Comparison of ENCODE assay signal across 11 cellular contexts in the genomic region with DNA sequence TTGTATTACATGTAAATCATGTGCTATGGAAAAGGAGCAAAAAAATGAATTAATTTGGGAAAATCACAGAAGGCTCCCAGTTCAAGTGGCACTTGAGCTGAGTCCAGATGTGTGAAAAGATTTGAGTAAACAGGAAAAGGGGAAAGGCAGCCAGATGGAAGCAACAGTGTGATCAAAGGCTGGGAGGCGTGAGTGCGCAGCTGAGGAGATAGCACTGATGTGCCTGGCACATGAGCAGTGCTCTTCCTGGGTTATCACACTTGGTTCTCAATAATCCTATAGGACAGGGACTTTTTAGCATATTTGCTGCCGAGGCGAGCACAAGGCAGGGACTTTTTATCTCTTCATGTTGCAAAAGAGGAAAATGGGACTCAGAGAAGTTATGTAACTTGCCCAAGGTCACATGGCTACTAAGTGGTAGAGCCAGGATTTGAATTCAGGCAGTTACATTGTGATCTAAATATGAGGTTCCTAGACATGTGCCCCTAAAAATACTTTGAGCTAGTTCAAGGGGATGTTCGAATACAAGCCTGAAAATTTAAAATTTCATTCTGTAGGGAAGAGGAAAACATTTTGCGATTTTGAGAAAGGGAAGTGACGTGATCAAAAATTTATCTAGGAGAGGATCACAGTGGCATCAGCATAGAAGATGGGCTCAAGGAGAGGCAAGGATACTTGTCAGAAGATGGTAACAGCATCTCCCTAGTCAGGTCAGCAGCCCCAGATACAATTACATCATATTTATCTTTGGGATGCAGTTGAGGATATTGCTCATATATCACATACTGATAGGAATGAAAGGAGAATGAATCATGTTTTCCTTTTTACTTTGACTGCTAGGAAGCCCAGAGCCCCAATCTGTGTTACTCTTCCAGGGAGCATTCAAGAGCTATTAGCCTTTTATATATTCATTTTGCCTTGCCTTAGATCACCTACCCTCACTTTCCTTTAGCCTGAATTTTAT. TPM values are rescaled to one million over a fixed set of nuclear protein-coding genes. Genes with fewer than 3 reads are reported as not detected.
A peak's percentile ranks its signal among the peaks of the same experiment; 100 is the strongest.
DNase-seq lines count a peak whose midpoint lies in the region; ATAC-seq lines count a peak whose summit lies in the region.
"Had no signal": no experiment of that assay in that cellular context is flagged by ENCODE, and none has a peak within 500 bp of the region (broad histone marks: within the 10 kb centered on the region; RNA-seq: fewer than 3 reads in every experiment).

No MANE protein-coding gene starts in this region.

- no peaks in the 10 kb centered on the region for H3K27me3 ChIP-seq in mesenchymal stem cell (ENCODE audit: control insufficient read depth in 1 of 2, insufficient read depth in 1 of 2, low read length in 2 of 2)

- peaks cover 35% of the 10 kb centered on the region for H3K4me1 ChIP-seq in mesenchymal stem cell (ENCODE audit: control insufficient read depth, insufficient read depth, low read depth, low read length)
- H3K4me1 ChIP-seq: prostate gland had no signal

- H3K27ac ChIP-seq in caudate nucleus (ENCODE audit: low read depth, low read length) (peak overlapping the region; percentile 99), mesenchymal stem cell (ENCODE audit: low read length, poor library complexity, severe bottlenecking) (peak overlapping the region; percentile 10)
- H3K27ac ChIP-seq: prostate gland had no signal

- H2BK15ac ChIP-seq in mesenchymal stem cell (ENCODE audit: low read depth, poor library complexity, severe bottlenecking): no peak overlapping the region

- H3K27me3 Mint-ChIP-seq in activated CD4-positive, alpha-beta T cell treated with anti-CD3 and anti-CD28 coated beads, Interleukin-2, amount 10 ng/mL, durations not matched to agents 24 days and 14 days: peaks cover 7% of the 10 kb centered on the region

- DNase-seq in EL (peak; percentile 68), NCI-H2029 (lab: John Stamatoyannopoulos, UW) (peak; percentile 14), caudate nucleus (lab: John Stamatoyannopoulos, UW) (peak in 7 of 61 donors; percentile 10 to 41 (median 30)), mesenchymal stem cell (peak; percentile 65), AG20443 (ENCODE audit: low spot score) (no peak)
- no peak for DNase-seq in activated CD4-positive, alpha-beta T cell treated with anti-CD3 and anti-CD28 coated beads, Interleukin-2, amount 10 ng/mL, durations not matched to agents 24 days and 14 days
- no peak for DNase-seq in stimulated activated CD4-positive, alpha-beta T cell treated with anti-CD3 and anti-CD28 coated beads, Interleukin-2, amount 100 ng/mL, for 48 hours
- DNase-seq: activated CD4-positive, alpha-beta T cell treated with anti-CD3 and anti-CD28 coated beads, Interleukin-2, amount 50 U/mL, for 1 hour had no signal

- no peak for ATAC-seq in HG02938 (IDR thresholded peaks at IDR 0.05; ENCODE audit: unreplicated experiment)
- ATAC-seq: activated naive CD4-positive, alpha-beta T cell treated with anti-CD3 and anti-CD28 coated beads, Interleukin-2, amount 50 U/mL, for 72 hours had no signal

- H4K91ac ChIP-seq in mesenchymal stem cell (ENCODE audit: low read length): no peak overlapping the region

- peak overlapping the region in 1 of 2 experiments; percentile 49 for H2BK12ac ChIP-seq in mesenchymal stem cell (ENCODE audit: low read length in 2 of 2)

- no peaks in the 10 kb centered on the region for H3K4me1 Mint-ChIP-seq in activated CD4-positive, alpha-beta T cell treated with anti-CD3 and anti-CD28 coated beads, Interleukin-2, amount 10 ng/mL, durations not matched to agents 24 days and 14 days

- no peaks in the 10 kb centered on the region for H3K36me3 Mint-ChIP-seq in activated CD4-positive, alpha-beta T cell treated with anti-CD3 and anti-CD28 coated beads, Interleukin-2, amount 10 ng/mL, durations not matched to agents 24 days and 14 days (ENCODE audit: low read depth)
- H3K36me3 Mint-ChIP-seq: activated naive CD4-positive, alpha-beta T cell treated with anti-CD3 and anti-CD28 coated beads, Interleukin-2, amount 50 U/mL, for 72 hours had no signal

- H2AFZ ChIP-seq in mesenchymal stem cell (ENCODE audit: low read depth, low read length): no peak overlapping the region

- H2BK120ac ChIP-seq in mesenchymal stem cell (ENCODE audit: low read depth, low read length): no peak overlapping the region

- 48% methylated on average over 7 of the region's 7 CpGs for WGBS in mesenchymal stem cell

- H3K18ac ChIP-seq in mesenchymal stem cell (ENCODE audit: low read depth in 1 of 2, low read length in 2 of 2): no peak overlapping the region

- no peaks in the 10 kb centered on the region for H3K9me3 ChIP-seq in mesenchymal stem cell (ENCODE audit: control insufficient read depth, low read length)
- H3K9me3 ChIP-seq: prostate gland had no signal

- H2AK5ac ChIP-seq in mesenchymal stem cell (ENCODE audit: low read length, severe bottlenecking): no peak overlapping the region

- no peaks in the 10 kb centered on the region for H3K9me3 Mint-ChIP-seq in activated CD4-positive, alpha-beta T cell treated with anti-CD3 and anti-CD28 coated beads, Interleukin-2, amount 10 ng/mL, durations not matched to agents 24 days and 14 days
- H3K9me3 Mint-ChIP-seq: activated naive CD4-positive, alpha-beta T cell treated with anti-CD3 and anti-CD28 coated beads, Interleukin-2, amount 50 U/mL, for 72 hours had no signal

- no peak overlapping the region for H3K4me3 Mint-ChIP-seq in activated CD4-positive, alpha-beta T cell treated with anti-CD3 and anti-CD28 coated beads, Interleukin-2, amount 10 ng/mL, durations not matched to agents 24 days and 14 days

- no peak overlapping the region for H2BK5ac ChIP-seq in mesenchymal stem cell (ENCODE audit: low read depth, low read length, poor library complexity, severe bottlenecking)

- no peak overlapping the region for H3K27ac Mint-ChIP-seq in activated CD4-positive, alpha-beta T cell treated with anti-CD3 and anti-CD28 coated beads, Interleukin-2, amount 10 ng/mL, durations not matched to agents 24 days and 14 days
- H3K27ac Mint-ChIP-seq: activated naive CD4-positive, alpha-beta T cell treated with anti-CD3 and anti-CD28 coated beads, Interleukin-2, amount 50 U/mL, for 72 hours had no signal

- peaks cover 0 to 8% of the 10 kb centered on the region in 2 experiments for H3K36me3 ChIP-seq in mesenchymal stem cell (ENCODE audit: control insufficient read depth in 1 of 2, insufficient read depth in 2 of 2, low read depth in 1 of 2, low read length in 2 of 2)
- H3K36me3 ChIP-seq: prostate gland had no signal

- H3K4me3 ChIP-seq in mesenchymal stem cell (ENCODE audit: insufficient read depth in 1 of 2, low read depth in 1 of 2, low read length in 2 of 2): no peak overlapping the region
- H3K4me3 ChIP-seq: prostate gland had no signal

- no peak overlapping the region for H3K4ac ChIP-seq in mesenchymal stem cell (ENCODE audit: low read depth in 1 of 2, low read length in 2 of 2)

- peaks cover 18% of the 10 kb centered on the region for H3K79me1 ChIP-seq in mesenchymal stem cell (replicated peaks; ENCODE audit: low read length, poor library complexity, severe bottlenecking)

- intact Hi-C loops in activated CD4-positive, alpha-beta T cell treated with anti-CD3 and anti-CD28 coated beads, Interleukin-2, amount 10 ng/mL, durations not matched to agents 24 days and 14 days (cut with micrococcal nuclease): loop anchor here (10.0 kb wide), 1 partner anchor 64 kb away; no protein-coding TSS in a partner anchor

- no peak overlapping the region for H3K4me2 ChIP-seq in mesenchymal stem cell (ENCODE audit: low read length, poor library complexity, severe bottlenecking)

- no peak overlapping the region for H4K8ac ChIP-seq in mesenchymal stem cell (ENCODE audit: low read length)

- no peak overlapping the region for H3K23ac ChIP-seq in mesenchymal stem cell (ENCODE audit: low read length in 2 of 2)

- H3K14ac ChIP-seq in mesenchymal stem cell (ENCODE audit: low read length in 2 of 2): no peak overlapping the region

- H3K9ac ChIP-seq in mesenchymal stem cell (ENCODE audit: low read length): peak overlapping the region; percentile 36

RNA-seq across cellular contexts. Expression of gene CORO2B, which starts 39.8 kb away (rescaled TPM):
- polyA plus RNA-seq in mesenchymal stem cell (2013, experiment 1 of 2): 6.0 TPM
- polyA plus RNA-seq in mesenchymal stem cell (2013, experiment 2 of 2): 6.3 TPM
- 0.09 and 0.16 TPM in 2 replicates for total RNA-seq in activated CD4-positive, alpha-beta T cell treated with anti-CD3 and anti-CD28 coated beads, Interleukin-2, amount 10 ng/mL, durations not matched to agents 24 days and 14 days

Comparison
In these comparisons a context has a peak if more than half of its experiments do, and no peak if none do; other contexts are left out.
1. DNase-seq: peak in EL (single experiment), NCI-H2029 (single experiment) and mesenchymal stem cell (single experiment); none in activated CD4-positive, alpha-beta T cell treated with anti-CD3 and anti-CD28 coated beads, Interleukin-2, amount 10 ng/mL, durations not matched to agents 24 days and 14 days (single experiment), AG20443 (single experiment) and stimulated activated CD4-positive, alpha-beta T cell treated with anti-CD3 and anti-CD28 coated beads, Interleukin-2, amount 100 ng/mL, for 48 hours (0 of 2).